15 cellular contexts compared by ENCODE assay signal in genomic region chr17:35298639-35299038, GRCh38. TPM values are rescaled to one million over a fixed set of nuclear protein-coding genes. Genes with fewer than 3 reads are reported as not detected.
DNase-seq lines count a peak whose midpoint lies in the region; ATAC-seq, FAIRE-seq and TF ChIP-seq lines count a peak whose summit lies in the region.
"Had no signal": no experiment of that assay in that cellular context is flagged by ENCODE, and none has a peak within 500 bp of the region (broad histone marks: within the 10 kb centered on the region; RNA-seq: fewer than 3 reads in every experiment).

No MANE protein-coding gene starts in this region.

- TF ChIP-seq CTCF in C4-2B (conservative IDR thresholded peaks at IDR 0.05) (no peak), body of pancreas (IDR thresholded peaks at IDR 0.05) (no peak), pancreas (IDR thresholded peaks at IDR 0.05) (no peak)

- no peak for TF ChIP-seq POLR2A in body of pancreas (IDR thresholded peaks at IDR 0.05)

- H3K4me1 ChIP-seq in body of pancreas (peaks cover 15% of the 10 kb centered on the region), pancreas (peaks cover 0 to 11% (median 11%) of the 10 kb centered on the region in 3 donors)
- H3K4me1 ChIP-seq: BE2C, Caco-2, HAP-1 had no signal

- peak; percentile 30 for ATAC-seq in body of pancreas
- ATAC-seq in pancreas = peak; percentile 40 to 56 (median 52)

- DNase-seq in HT-29 (ENCODE audit: low spot score) = peak; percentile 17
- DNase-seq in body of pancreas = no peak
- DNase-seq in pancreas = no peak
- no peak for DNase-seq in NCI-H82 treated with DMSO at 0.1 percent for 48 hours (lab: John Stamatoyannopoulos, UW; ENCODE audit: unreplicated experiment)
- no peak for DNase-seq in SKM-1 (lab: John Stamatoyannopoulos, UW; ENCODE audit: unreplicated experiment)
- no peak for DNase-seq in midbrain (lab: John Stamatoyannopoulos, UW)
- DNase-seq: BE2C; C1 segment of cervical spinal cord; Caco-2; CD4-positive, alpha-beta T cell; GM23248 had no signal

- no peak overlapping the region for H3K4me3 ChIP-seq in body of pancreas
- no peak overlapping the region for H3K4me3 ChIP-seq in pancreas
- H3K4me3 ChIP-seq: GM23248, HAP-1 had no signal

- intact Hi-C loops in body of pancreas (cut with DNase I) (no loop called here), pancreas (cut with DNase I) (no loop called here)

- no peaks in the 10 kb centered on the region for H3K36me3 ChIP-seq in body of pancreas (replicated peaks in 1 of 2; ENCODE audit: insufficient read depth in 1 of 2, low read depth in 2 of 2)
- no peaks in the 10 kb centered on the region for H3K36me3 ChIP-seq in pancreas
- H3K36me3 ChIP-seq: BE2C, HAP-1 had no signal

- H3K9me3 ChIP-seq in body of pancreas (peaks cover 0 to 2% (median 0%) of the 10 kb centered on the region in 3 donors), pancreas (no peaks in the 10 kb centered on the region)
- H3K9me3 ChIP-seq: BE2C had no signal

- H3K27me3 ChIP-seq in body of pancreas (no peaks in the 10 kb centered on the region), pancreas (no peaks in the 10 kb centered on the region)

- no peak for FAIRE-seq in pancreas (lab: Jason Lieb, UNC)
- FAIRE-seq: GM12892, GM18507 had no signal

- H3K27ac ChIP-seq in C4-2B (peak overlapping the region; percentile 52; the same call in 1 of the 2 replicates), body of pancreas (peak overlapping the region in 3 of 4 donors; percentile 12 to 55 (median 26)), pancreas (peak overlapping the region in 2 of 4 donors; percentile 48 to 55)
- H3K27ac ChIP-seq: GM23248 had no signal

RNA-seq across cellular contexts. Expression of gene SLFN5, which starts 55.8 kb away (rescaled TPM):
- total RNA-seq in HT-29 (2014; rRNA removed; shearing (Covaris generic)) = 2.0 and 3.8 TPM in 2 replicates
- total RNA-seq in body of pancreas (1 to 10 TPM; 7.8 to 8.9 TPM), pancreas (10 to 100 TPM in 2 of 6 donors, 1 to 10 TPM in 4; 5.7 to 18.8 (median 7.1) TPM)
- polyA plus RNA-seq in pancreas = 1 to 10 TPM; 1.9 to 2.0 TPM
